Comparison of ENCODE assay signal across 8 cellular contexts in genomic region chr2:219249203-219249980, GRCh38. TPM values are rescaled to one million over a fixed set of nuclear protein-coding genes. Genes with fewer than 3 reads are reported as not detected.
DNase-seq lines count a peak whose midpoint lies in the region; ATAC-seq and TF ChIP-seq lines count a peak whose summit lies in the region.

No MANE protein-coding gene starts in this region.

- peaks cover 30% of the 10 kb centered on the region for H3K27me3 ChIP-seq in endodermal cell (ENCODE audit: control insufficient read depth, insufficient read depth, low read length, poor library complexity, severe bottlenecking)
- H3K27me3 ChIP-seq in tibial nerve, result peaks cover 0 to 14% of the 10 kb centered on the region in 2 donors

- peaks cover 31% of the 10 kb centered on the region for H3K4me1 Mint-ChIP-seq in WTC11
- peaks cover 29% of the 10 kb centered on the region for H3K4me1 Mint-ChIP-seq in endodermal cell

- TF ChIP-seq CTCF in WTC11 (IDR thresholded peaks at IDR 0.05) (no peak), endodermal cell (conservative IDR thresholded peaks at IDR 0.05) (no peak), tibial nerve (IDR thresholded peaks at IDR 0.05) (no peak)

- H3K9me3 ChIP-seq in endodermal cell (ENCODE audit: control insufficient read depth, low read length) (no peaks in the 10 kb centered on the region), tibial nerve (no peaks in the 10 kb centered on the region)

- TF ChIP-seq POLR2A in tibial nerve (IDR thresholded peaks at IDR 0.05), result no peak

- H3K4me3 ChIP-seq in endodermal cell (ENCODE audit: low read length) (peak overlapping the region; percentile 17), tibial nerve (peak overlapping the region in 1 of 4 donors; percentile 24)

- H3K9ac ChIP-seq in endodermal cell (ENCODE audit: extremely low read depth, low read length, poor library complexity, severe bottlenecking), result no peak overlapping the region

- ATAC-seq in HG02642 (IDR thresholded peaks at IDR 0.05; ENCODE audit: poor library complexity, unreplicated experiment), result peak; percentile 42
- no peak for ATAC-seq in WTC11

- H3K36me3 Mint-ChIP-seq in WTC11, result peaks cover 19% of the 10 kb centered on the region; the same call in 1 of the 2 replicates
- peaks cover 5% of the 10 kb centered on the region for H3K36me3 Mint-ChIP-seq in endodermal cell (ENCODE audit: low read depth)

- no peaks in the 10 kb centered on the region for H3K9me3 Mint-ChIP-seq in WTC11
- no peaks in the 10 kb centered on the region for H3K9me3 Mint-ChIP-seq in endodermal cell

- CTCF ChIA-PET in WTC11 (lab: Charles Lee), result interaction anchor here (0.6 to 3.0 kb wide), 11 partner anchors 13 to 246 kb away, joined by 3 to 25 read pairs (median 3); partner anchors contain the start of genes ANKZF1, ATG9A and DNAJB2

- H3K27ac Mint-ChIP-seq in WTC11 (peak overlapping the region; percentile 76; the same call in 1 of the 2 replicates), endodermal cell (peak overlapping the region; percentile 93)

- H3K27me3 Mint-ChIP-seq in WTC11 (ENCODE audit: low read depth) (peaks cover 31% of the 10 kb centered on the region), endodermal cell (ENCODE audit: insufficient read depth) (peaks cover 33% of the 10 kb centered on the region)

- POLR2A ChIA-PET in WTC11 (lab: Charles Lee), result interaction anchor here (1.1 to 2.3 kb wide), 4 partner anchors 25 to 296 kb away, joined by 3 to 11 read pairs (median 5); partner anchors contain the start of gene ABCB6

- H3K4me3 Mint-ChIP-seq in WTC11 (no peak overlapping the region), endodermal cell (peak overlapping the region; percentile 42)

- H3K4me1 ChIP-seq in endodermal cell (ENCODE audit: control insufficient read depth, insufficient read depth, low read length), result peaks cover 21% of the 10 kb centered on the region
- H3K4me1 ChIP-seq in tibial nerve, result peaks cover 0 to 71% (median 40%) of the 10 kb centered on the region in 4 donors

- WGBS in endodermal cell (ENCODE audit: insufficient coverage in 1 of 2, insufficient read length in 1 of 2), 2 experiments, result 51 to 68% methylated on average over 4 to 7 of the region's 7 CpGs
- 26 to 27% methylated on average over 7 of the region's 7 CpGs for WGBS in tibial nerve, 2 donors

- H3K27ac ChIP-seq in endodermal cell (ENCODE audit: low read depth, low read length) (no peak overlapping the region), tibial nerve (peak overlapping the region; percentile 38 to 84 (median 82))

- TF ChIP-seq EP300 in tibial nerve (IDR thresholded peaks at IDR 0.05), result peak; percentile 59 to 66

- H3K36me3 ChIP-seq in endodermal cell (ENCODE audit: control insufficient read depth, insufficient read depth, low read length) (peaks cover 14% of the 10 kb centered on the region), tibial nerve (peaks cover 0 to 33% (median 0%) of the 10 kb centered on the region in 3 donors)

- peak; percentile 66 for DNase-seq in SIG-M5 treated with dmso at 0.1 percent for 504 hours (lab: John Stamatoyannopoulos, UW; ENCODE audit: unreplicated experiment)
- DNase-seq in SIG-M5 (lab: John Stamatoyannopoulos, UW), result no peak
- DNase-seq in NCI-H2081 (lab: John Stamatoyannopoulos, UW), result peak; percentile 60 to 85
- no peak for DNase-seq in WTC11 (ENCODE audit: low spot score)
- peak; percentile 66 for DNase-seq in endodermal cell
- DNase-seq in midbrain (lab: John Stamatoyannopoulos, UW), result peak; percentile 73
- peak; percentile 35 to 40 for DNase-seq in tibial nerve (ENCODE audit: low spot score in 2 of 2)

TF ChIP-seq in WTC11, 78 proteins besides CTCF, POLR2A, EP300 and RAD21 (continues in another document):
- TF ChIP-seq STAT6 (CRISPR knock-in tag; conservative IDR thresholded peaks at IDR 0.05; ENCODE audit: low read depth) (no peak), E2F1 (CRISPR knock-in tag; IDR thresholded peaks at IDR 0.05) (no peak), ATF3 (CRISPR knock-in tag; conservative IDR thresholded peaks at IDR 0.05) (no peak), GABPB1 (CRISPR knock-in tag; IDR thresholded peaks at IDR 0.05) (peak; percentile 43; the same call in 1 of the 2 replicates), NR3C1 (CRISPR knock-in tag; conservative IDR thresholded peaks at IDR 0.05; ENCODE audit: low read depth) (no peak), MXD4 (CRISPR knock-in tag; IDR thresholded peaks at IDR 0.05; ENCODE audit: borderline replicate concordance) (no peak), AR (CRISPR knock-in tag; IDR thresholded peaks at IDR 0.05) (no peak)

RNA-seq across cellular contexts. Expression of gene TUBA4B, which starts 3.7 kb away (rescaled TPM):
- total RNA-seq in WTC11 (2021) (0.20 TPM in 1 of 3 replicates, not detected in the others), endodermal cell (not detected), tibial nerve (not detected)
- not detected for polyA plus RNA-seq in endodermal cell (2013, experiment 1 of 2)
- not detected for polyA plus RNA-seq in endodermal cell (2013, experiment 2 of 2)

RNA-seq across cellular contexts. Expression of gene STK16, which starts 4.1 kb away (rescaled TPM):
- 27.4 to 28.8 TPM (median 27.5 TPM) in 3 replicates for total RNA-seq in WTC11 (2021)
- total RNA-seq in endodermal cell, result 10 to 100 TPM; 27.3 to 37.7 TPM
- 34.0 TPM for polyA plus RNA-seq in endodermal cell (2013, experiment 1 of 2)
- 32.5 TPM for polyA plus RNA-seq in endodermal cell (2013, experiment 2 of 2)
- 10 to 100 TPM in 3 of 4 donors, 1 to 10 TPM in 1; 9.6 to 17.7 (median 15.3) TPM for total RNA-seq in tibial nerve

RNA-seq across cellular contexts. Expression of gene GLB1L, which starts 4.1 kb away (rescaled TPM):
- 5.2 to 6.4 TPM (median 6.1 TPM) in 3 replicates for total RNA-seq in WTC11 (2021)
- total RNA-seq in endodermal cell, result 10 to 100 TPM in 1 of 2 donors, 1 to 10 TPM in 1; 9.7 to 13.8 TPM
- 12.9 TPM for polyA plus RNA-seq in endodermal cell (2013, experiment 1 of 2)
- 7.8 TPM for polyA plus RNA-seq in endodermal cell (2013, experiment 2 of 2)
- 10 to 100 TPM in 2 of 4 donors, 1 to 10 TPM in 2; 6.7 to 13.1 (median 9.6) TPM for total RNA-seq in tibial nerve

RNA-seq across cellular contexts. Expression of gene TUBA4A, which starts 4.3 kb away (rescaled TPM):
- 40.8 to 58.7 TPM (median 52.3 TPM) in 3 replicates for total RNA-seq in WTC11 (2021)
- total RNA-seq in endodermal cell, result 1 to 10 TPM; 4.0 to 9.5 TPM
- polyA plus RNA-seq in endodermal cell (2013, experiment 1 of 2), result 3.3 TPM
- 2.3 TPM for polyA plus RNA-seq in endodermal cell (2013, experiment 2 of 2)
- 10 to 100 TPM in 1 of 4 donors, 1 to 10 TPM in 3; 8.0 to 24.6 (median 9.4) TPM for total RNA-seq in tibial nerve

RNA-seq across cellular contexts. Expression of gene ANKZF1, which starts 19.8 kb away (rescaled TPM):
- total RNA-seq in WTC11 (2021), result 56.9 to 70.4 TPM (median 58.0 TPM) in 3 replicates
- total RNA-seq in endodermal cell, result 10 to 100 TPM; 50.9 to 56.3 TPM
- polyA plus RNA-seq in endodermal cell (2013, experiment 1 of 2), result 54.8 TPM
- polyA plus RNA-seq in endodermal cell (2013, experiment 2 of 2), result 44.5 TPM
- 100 to 1,000 TPM in 2 of 4 donors, 10 to 100 TPM in 2; 84.5 to 106 (median 97.6) TPM for total RNA-seq in tibial nerve

Comparison
In these comparisons a context has a peak if more than half of its experiments do, and no peak if none do; other contexts are left out.
1. DNase-seq: peak in SIG-M5 treated with dmso at 0.1 percent for 504 hours (single experiment), NCI-H2081 (2 of 2), endodermal cell (single experiment), midbrain (single experiment) and tibial nerve (2 of 2); none in SIG-M5 (single experiment) and WTC11 (single experiment).